Comparison of ENCODE assay signal across 8 cellular contexts in genomic region chr2:30230479-30230854, GRCh38. TPM values are rescaled to one million over a fixed set of nuclear protein-coding genes. Genes with fewer than 3 reads are reported as not detected.
A peak's percentile ranks its signal among the peaks of the same experiment; 100 is the strongest.
DNase-seq lines count a peak whose midpoint lies in the region; ATAC-seq and TF ChIP-seq lines count a peak whose summit lies in the region.

No MANE protein-coding gene starts in this region.

- H3K36me3 ChIP-seq in HAP-1 (replicated peaks) (peaks cover 13% of the 10 kb centered on the region), heart right ventricle (peaks cover 0 to 14% (median 8%) of the 10 kb centered on the region in 9 donors), prostate gland (no peaks in the 10 kb centered on the region)

- H3K4me3 ChIP-seq in HAP-1 (peak overlapping the region; percentile 86), heart right ventricle (peak overlapping the region; percentile 71 to 97 (median 88)), prostate gland (peak overlapping the region; percentile 66 to 70)

- H3K9me3 ChIP-seq in HAP-1: no peaks in the 10 kb centered on the region
- no peaks in the 10 kb centered on the region for H3K9me3 ChIP-seq in heart right ventricle
- H3K9me3 ChIP-seq in prostate gland: no peaks in the 10 kb centered on the region

- H3K27me3 Mint-ChIP-seq in activated T-cell treated with anti-CD3 and anti-CD28 coated beads, Interleukin-2, amount 50 U/mL, for 72 hours (ENCODE audit: low read depth): peaks cover 16% of the 10 kb centered on the region

- TF ChIP-seq CTCF in heart right ventricle (IDR thresholded peaks at IDR 0.05): peak in 5 of 9 donors; percentile 8 to 49 (median 47)
- TF ChIP-seq CTCF in prostate gland (IDR thresholded peaks at IDR 0.05): no peak

- TF ChIP-seq POLR2A in prostate gland (IDR thresholded peaks at IDR 0.05): no peak

- peak overlapping the region; percentile 90 to 93 for H3K4me3 Mint-ChIP-seq in activated T-cell treated with anti-CD3 and anti-CD28 coated beads, Interleukin-2, amount 50 U/mL, for 72 hours

- DNase-seq in HAP-1 (ENCODE audit: low spot score in 2 of 2) (peak; percentile 46 to 66), heart right ventricle (peak; percentile 53 to 81), prostate gland (ENCODE audit: low spot score) (no peak), T-helper 9 cell (no peak), ACHN (no peak), NCI-H1105 (lab: John Stamatoyannopoulos, UW) (no peak), RKO (ENCODE audit: low spot score) (no peak)
- no peak for DNase-seq in activated T-cell treated with anti-CD3 and anti-CD28 coated beads, Interleukin-2, amount 50 U/mL, for 72 hours

- in situ Hi-C loops in HAP-1 (cut with MboI; ENCODE audit: low sequenced_read_pairs) (loop anchor here (10.0 kb wide), 1 partner anchor 214 kb away; the partner anchor contains the start of gene LCLAT1), ACHN (cut with HindIII; ENCODE audit: low pct_ligation_motif_present, low pct_unique_long_range_greater_than_20kb, low sequenced_read_pairs) (no loop called here)

- H3K27me3 ChIP-seq in HAP-1 (ENCODE audit: low read depth) (no peaks in the 10 kb centered on the region), heart right ventricle (peaks cover 0 to 45% (median 0%) of the 10 kb centered on the region in 7 donors), prostate gland (replicated peaks; ENCODE audit: insufficient read depth) (no peaks in the 10 kb centered on the region)

- H3K4me1 ChIP-seq in HAP-1 (peaks cover 9% of the 10 kb centered on the region), heart right ventricle (peaks cover 15 to 54% (median 48%) of the 10 kb centered on the region in 9 donors), prostate gland (replicated peaks) (no peaks in the 10 kb centered on the region)

- H3K27ac ChIP-seq in heart right ventricle: peak overlapping the region; percentile 77 to 99 (median 94)
- H3K27ac ChIP-seq in prostate gland: peak overlapping the region; percentile 78 to 80

- ATAC-seq in activated T-cell treated with anti-CD3 and anti-CD28 coated beads, Interleukin-2, amount 50 U/mL, for 72 hours (replicated peaks in 1 of 2): no peak
- peak; percentile 11 to 68 (median 44) for ATAC-seq in heart right ventricle

- peaks cover 8 to 10% of the 10 kb centered on the region in 2 donors for H3K36me3 Mint-ChIP-seq in activated T-cell treated with anti-CD3 and anti-CD28 coated beads, Interleukin-2, amount 50 U/mL, for 72 hours (ENCODE audit: insufficient read depth in 2 of 2)

- 1 to 2% methylated on average over 20 of the region's 20 CpGs for WGBS in heart right ventricle, 2 donors
- WGBS in prostate gland: 12% methylated on average over 20 of the region's 20 CpGs

- peak overlapping the region; percentile 39 for H3K27ac Mint-ChIP-seq in activated T-cell treated with anti-CD3 and anti-CD28 coated beads, Interleukin-2, amount 50 U/mL, for 72 hours

- intact Hi-C loops in heart right ventricle (cut with DNase I): loop anchor here in 9 of 10 donors (5.0 to 10.0 kb wide), 8 partner anchors 114 to 334 kb away; partner anchors contain the start of gene LCLAT1 (in 2 of the 9)
- intact Hi-C loops in prostate gland (cut with DNase I): loop anchor here (5.0 kb wide), 2 partner anchors 182 to 252 kb away; no protein-coding TSS in a partner anchor

- H3K4me1 Mint-ChIP-seq in activated T-cell treated with anti-CD3 and anti-CD28 coated beads, Interleukin-2, amount 50 U/mL, for 72 hours (ENCODE audit: low read depth): peaks cover 66% of the 10 kb centered on the region

- no peaks in the 10 kb centered on the region for H3K9me3 Mint-ChIP-seq in activated T-cell treated with anti-CD3 and anti-CD28 coated beads, Interleukin-2, amount 50 U/mL, for 72 hours

RNA-seq across cellular contexts. Expression of gene LBH, which starts 0.9 kb away (rescaled TPM):
- 100 to 1,000 TPM; 129 to 133 TPM for total RNA-seq in activated T-cell treated with anti-CD3 and anti-CD28 coated beads, Interleukin-2, amount 50 U/mL, for 72 hours
- total RNA-seq in heart right ventricle (100 to 1,000 TPM; 110 to 204 (median 156) TPM), prostate gland (10 to 100 TPM; 33.3 to 41.8 TPM)
- 10 to 100 TPM; 35.9 to 84.8 TPM for polyA plus RNA-seq in heart right ventricle

Comparison
In these comparisons a context has a peak if more than half of its experiments do, and no peak if none do; other contexts are left out.
1. DNase-seq: peak in HAP-1 (2 of 2) and heart right ventricle (2 of 2); none in activated T-cell treated with anti-CD3 and anti-CD28 coated beads, Interleukin-2, amount 50 U/mL, for 72 hours (0 of 2), prostate gland (single experiment), T-helper 9 cell (single experiment), ACHN (single experiment), NCI-H1105 (single experiment) and RKO (single experiment).
2. ATAC-seq: peak in heart right ventricle (8 of 8); none in activated T-cell treated with anti-CD3 and anti-CD28 coated beads, Interleukin-2, amount 50 U/mL, for 72 hours (0 of 2).
3. CTCF ChIP-seq: peak in heart right ventricle (5 of 9); none in prostate gland (0 of 4).
4. Peak in every context shown above with its lines, with median percentiles within 50 percentile points of each other: H3K4me3 ChIP-seq.